32 cellular contexts compared by ENCODE assay signal in genomic region chr6:135402311-135402710, GRCh38.
"Had no signal": no experiment of that assay in that cellular context is flagged by ENCODE, and none has a peak within 500 bp of the region (broad histone marks: within the 10 kb centered on the region; RNA-seq: fewer than 3 reads in every experiment).

No MANE protein-coding gene starts in this region.

- H3K27me3 Mint-ChIP-seq: activated CD4-positive, alpha-beta memory T cell treated with anti-CD3 and anti-CD28 coated beads for 36 hours; activated CD4-positive, alpha-beta T cell treated with anti-CD3 and anti-CD28 coated beads for 36 hours; activated CD4-positive, alpha-beta T cell treated with anti-CD3 and anti-CD28 coated beads, Interleukin-2, amount 10 ng/mL, durations not matched to agents 24 days and 14 days; activated CD8-positive, alpha-beta memory T cell treated with anti-CD3 and anti-CD28 coated beads, Interleukin-2, amount 10 ng/mL, durations not matched to agents 7 days and 5 days; activated naive CD8-positive, alpha-beta T cell; brain; dendritic cell treated with granulocyte-macrophage colony-stimulating factor and Interleukin-4, amounts not matched to agents 40 ng/mL and 50 ng/mL, for 4 days; T-helper 17 cell had no signal

- H3K9me3 Mint-ChIP-seq: activated CD4-positive, alpha-beta memory T cell treated with anti-CD3 and anti-CD28 coated beads for 36 hours; activated CD4-positive, alpha-beta T cell treated with anti-CD3 and anti-CD28 coated beads, Interleukin-2, amount 10 ng/mL, durations not matched to agents 24 days and 14 days; activated T-helper 1 cell treated with anti-CD3 and anti-CD28 coated beads, Interleukin-12 subunit alpha, Interleukin-12 subunit beta, Interleukin-2, Interleukin-4 antibody, amounts not matched to agents 30 ng/mL and 10 ng/mL and 1 ng/mL, durations not matched to agents 14 hours and 24 hours and 36 hours; activated T-helper 2 cell treated with anti-CD3 and anti-CD28 coated beads, Interferon-gamma antibody, Interleukin-2, Interleukin-4, amounts not matched to agents 10 μg/mL and 5 μg/mL and 100 μg/mL, durations not matched to agents 14 hours and 24 hours and 36 hours; brain; dendritic cell treated with granulocyte-macrophage colony-stimulating factor and Interleukin-4, amounts not matched to agents 40 ng/mL and 50 ng/mL, for 4 days; endodermal cell; T-helper 2 cell treated with Interferon-gamma antibody and Interleukin-4, amounts not matched to agents 5 μg/mL and 100 μg/mL, for 36 hours had no signal

- H3K4me1 Mint-ChIP-seq: activated CD4-positive, alpha-beta T cell treated with anti-CD3 and anti-CD28 coated beads for 36 hours; activated CD4-positive, alpha-beta T cell treated with anti-CD3 and anti-CD28 coated beads, Interleukin-2, amount 10 ng/mL, durations not matched to agents 24 days and 14 days; activated CD8-positive, alpha-beta memory T cell treated with anti-CD3 and anti-CD28 coated beads, Interleukin-2, amount 10 ng/mL, durations not matched to agents 7 days and 5 days; brain; T-helper 17 cell had no signal

- H3K4me3 Mint-ChIP-seq: activated CD4-positive, alpha-beta memory T cell treated with anti-CD3 and anti-CD28 coated beads for 36 hours; activated CD4-positive, alpha-beta T cell treated with anti-CD3 and anti-CD28 coated beads for 36 hours; activated CD4-positive, alpha-beta T cell treated with anti-CD3 and anti-CD28 coated beads, Interleukin-2, amount 10 ng/mL, durations not matched to agents 24 days and 14 days; activated CD8-positive, alpha-beta memory T cell treated with anti-CD3 and anti-CD28 coated beads, Interleukin-2, amount 10 ng/mL, durations not matched to agents 7 days and 5 days; activated CD8-positive, alpha-beta T cell treated with anti-CD3 and anti-CD28 coated beads, Interleukin-2, amount 10 ng/mL, durations not matched to agents 7 days and 5 days; activated naive CD8-positive, alpha-beta T cell; activated T-helper 1 cell treated with anti-CD3 and anti-CD28 coated beads, Interleukin-12 subunit alpha, Interleukin-12 subunit beta, Interleukin-2, Interleukin-4 antibody, amounts not matched to agents 30 ng/mL and 10 ng/mL and 1 ng/mL, durations not matched to agents 14 hours and 24 hours and 36 hours; brain; dendritic cell treated with granulocyte-macrophage colony-stimulating factor and Interleukin-4, amounts not matched to agents 40 ng/mL and 50 ng/mL, for 4 days; endodermal cell; T-helper 17 cell; T-helper 2 cell treated with Interferon-gamma antibody and Interleukin-4, amounts not matched to agents 5 μg/mL and 100 μg/mL, for 36 hours had no signal

- DNase-seq: activated CD4-positive, alpha-beta memory T cell treated with anti-CD3 and anti-CD28 coated beads for 36 hours; activated CD4-positive, alpha-beta T cell treated with anti-CD3 and anti-CD28 coated beads for 36 hours; activated CD4-positive, alpha-beta T cell treated with anti-CD3 and anti-CD28 coated beads, Interleukin-2, amount 10 ng/mL, durations not matched to agents 24 days and 14 days; activated CD4-positive, CD25-positive, alpha-beta regulatory T cell; activated CD4-positive, CD25-positive, alpha-beta regulatory T cell treated with anti-CD3 and anti-CD28 coated beads, Interleukin-2, amount 50 U/mL, for 72 hours; activated CD8-positive, alpha-beta memory T cell treated with anti-CD3 and anti-CD28 coated beads, Interleukin-2, amount 10 ng/mL, durations not matched to agents 7 days and 5 days; activated CD8-positive, alpha-beta memory T cell treated with anti-CD3 and anti-CD28 coated beads, Interleukin-2, amount 50 U/mL, for 4 hours; activated CD8-positive, alpha-beta T cell treated with anti-CD3 and anti-CD28 coated beads, Interleukin-2, amount 10 ng/mL, durations not matched to agents 7 days and 5 days; activated effector memory CD4-positive, alpha-beta T cell treated with anti-CD3 and anti-CD28 coated beads, Interleukin-2, amount 50 U/mL, for 16 hours; activated naive CD4-positive, alpha-beta T cell treated with anti-CD3 and anti-CD28 coated beads, Interleukin-2, amount 50 U/mL, for 16 hours; activated T-cell treated with anti-CD3 and anti-CD28 coated beads, Interleukin-2, amount 50 U/mL, for 1 hour; activated T-cell treated with anti-CD3 and anti-CD28 coated beads, Interleukin-2, amount 50 U/mL, for 48 hours; amniotic stem cell; aorta; central memory CD4-positive, alpha-beta T cell; cerebellar nuclear complex; dorsolateral prefrontal cortex; effector memory CD4-positive, alpha-beta T cell; endodermal cell; foreskin fibroblast; gastrocnemius medialis; glutamatergic neuron; heart left ventricle; T-helper 1 cell; T-helper 17 cell; T1000 had no signal

- H3K27ac Mint-ChIP-seq: activated CD4-positive, alpha-beta memory T cell treated with anti-CD3 and anti-CD28 coated beads for 36 hours; activated CD4-positive, alpha-beta T cell treated with anti-CD3 and anti-CD28 coated beads for 36 hours; activated CD4-positive, alpha-beta T cell treated with anti-CD3 and anti-CD28 coated beads, Interleukin-2, amount 10 ng/mL, durations not matched to agents 24 days and 14 days; activated CD8-positive, alpha-beta memory T cell treated with anti-CD3 and anti-CD28 coated beads, Interleukin-2, amount 10 ng/mL, durations not matched to agents 7 days and 5 days; activated CD8-positive, alpha-beta T cell treated with anti-CD3 and anti-CD28 coated beads, Interleukin-2, amount 10 ng/mL, durations not matched to agents 7 days and 5 days; activated naive CD8-positive, alpha-beta T cell; activated T-helper 1 cell treated with anti-CD3 and anti-CD28 coated beads, Interleukin-12 subunit alpha, Interleukin-12 subunit beta, Interleukin-2, Interleukin-4 antibody, amounts not matched to agents 30 ng/mL and 10 ng/mL and 1 ng/mL, durations not matched to agents 14 hours and 24 hours and 36 hours; activated T-helper 2 cell treated with anti-CD3 and anti-CD28 coated beads, Interferon-gamma antibody, Interleukin-2, Interleukin-4, amounts not matched to agents 10 μg/mL and 5 μg/mL and 100 μg/mL, durations not matched to agents 14 hours and 24 hours and 36 hours; brain; dendritic cell treated with granulocyte-macrophage colony-stimulating factor and Interleukin-4, amounts not matched to agents 40 ng/mL and 50 ng/mL, for 4 days; endodermal cell; T-helper 17 cell; T-helper 2 cell treated with Interferon-gamma antibody and Interleukin-4, amounts not matched to agents 5 μg/mL and 100 μg/mL, for 36 hours had no signal
